2 cellular contexts compared by ENCODE assay signal in genomic region chr4:174349156-174349555, GRCh38.
TF ChIP-seq lines count a peak whose summit lies in the region.

No MANE protein-coding gene starts in this region.

TF ChIP-seq in GM23338, 12 proteins besides CTCF, POLR2A, EP300 and RAD21 (continued from another document):
- TF ChIP-seq, protein P1, sequence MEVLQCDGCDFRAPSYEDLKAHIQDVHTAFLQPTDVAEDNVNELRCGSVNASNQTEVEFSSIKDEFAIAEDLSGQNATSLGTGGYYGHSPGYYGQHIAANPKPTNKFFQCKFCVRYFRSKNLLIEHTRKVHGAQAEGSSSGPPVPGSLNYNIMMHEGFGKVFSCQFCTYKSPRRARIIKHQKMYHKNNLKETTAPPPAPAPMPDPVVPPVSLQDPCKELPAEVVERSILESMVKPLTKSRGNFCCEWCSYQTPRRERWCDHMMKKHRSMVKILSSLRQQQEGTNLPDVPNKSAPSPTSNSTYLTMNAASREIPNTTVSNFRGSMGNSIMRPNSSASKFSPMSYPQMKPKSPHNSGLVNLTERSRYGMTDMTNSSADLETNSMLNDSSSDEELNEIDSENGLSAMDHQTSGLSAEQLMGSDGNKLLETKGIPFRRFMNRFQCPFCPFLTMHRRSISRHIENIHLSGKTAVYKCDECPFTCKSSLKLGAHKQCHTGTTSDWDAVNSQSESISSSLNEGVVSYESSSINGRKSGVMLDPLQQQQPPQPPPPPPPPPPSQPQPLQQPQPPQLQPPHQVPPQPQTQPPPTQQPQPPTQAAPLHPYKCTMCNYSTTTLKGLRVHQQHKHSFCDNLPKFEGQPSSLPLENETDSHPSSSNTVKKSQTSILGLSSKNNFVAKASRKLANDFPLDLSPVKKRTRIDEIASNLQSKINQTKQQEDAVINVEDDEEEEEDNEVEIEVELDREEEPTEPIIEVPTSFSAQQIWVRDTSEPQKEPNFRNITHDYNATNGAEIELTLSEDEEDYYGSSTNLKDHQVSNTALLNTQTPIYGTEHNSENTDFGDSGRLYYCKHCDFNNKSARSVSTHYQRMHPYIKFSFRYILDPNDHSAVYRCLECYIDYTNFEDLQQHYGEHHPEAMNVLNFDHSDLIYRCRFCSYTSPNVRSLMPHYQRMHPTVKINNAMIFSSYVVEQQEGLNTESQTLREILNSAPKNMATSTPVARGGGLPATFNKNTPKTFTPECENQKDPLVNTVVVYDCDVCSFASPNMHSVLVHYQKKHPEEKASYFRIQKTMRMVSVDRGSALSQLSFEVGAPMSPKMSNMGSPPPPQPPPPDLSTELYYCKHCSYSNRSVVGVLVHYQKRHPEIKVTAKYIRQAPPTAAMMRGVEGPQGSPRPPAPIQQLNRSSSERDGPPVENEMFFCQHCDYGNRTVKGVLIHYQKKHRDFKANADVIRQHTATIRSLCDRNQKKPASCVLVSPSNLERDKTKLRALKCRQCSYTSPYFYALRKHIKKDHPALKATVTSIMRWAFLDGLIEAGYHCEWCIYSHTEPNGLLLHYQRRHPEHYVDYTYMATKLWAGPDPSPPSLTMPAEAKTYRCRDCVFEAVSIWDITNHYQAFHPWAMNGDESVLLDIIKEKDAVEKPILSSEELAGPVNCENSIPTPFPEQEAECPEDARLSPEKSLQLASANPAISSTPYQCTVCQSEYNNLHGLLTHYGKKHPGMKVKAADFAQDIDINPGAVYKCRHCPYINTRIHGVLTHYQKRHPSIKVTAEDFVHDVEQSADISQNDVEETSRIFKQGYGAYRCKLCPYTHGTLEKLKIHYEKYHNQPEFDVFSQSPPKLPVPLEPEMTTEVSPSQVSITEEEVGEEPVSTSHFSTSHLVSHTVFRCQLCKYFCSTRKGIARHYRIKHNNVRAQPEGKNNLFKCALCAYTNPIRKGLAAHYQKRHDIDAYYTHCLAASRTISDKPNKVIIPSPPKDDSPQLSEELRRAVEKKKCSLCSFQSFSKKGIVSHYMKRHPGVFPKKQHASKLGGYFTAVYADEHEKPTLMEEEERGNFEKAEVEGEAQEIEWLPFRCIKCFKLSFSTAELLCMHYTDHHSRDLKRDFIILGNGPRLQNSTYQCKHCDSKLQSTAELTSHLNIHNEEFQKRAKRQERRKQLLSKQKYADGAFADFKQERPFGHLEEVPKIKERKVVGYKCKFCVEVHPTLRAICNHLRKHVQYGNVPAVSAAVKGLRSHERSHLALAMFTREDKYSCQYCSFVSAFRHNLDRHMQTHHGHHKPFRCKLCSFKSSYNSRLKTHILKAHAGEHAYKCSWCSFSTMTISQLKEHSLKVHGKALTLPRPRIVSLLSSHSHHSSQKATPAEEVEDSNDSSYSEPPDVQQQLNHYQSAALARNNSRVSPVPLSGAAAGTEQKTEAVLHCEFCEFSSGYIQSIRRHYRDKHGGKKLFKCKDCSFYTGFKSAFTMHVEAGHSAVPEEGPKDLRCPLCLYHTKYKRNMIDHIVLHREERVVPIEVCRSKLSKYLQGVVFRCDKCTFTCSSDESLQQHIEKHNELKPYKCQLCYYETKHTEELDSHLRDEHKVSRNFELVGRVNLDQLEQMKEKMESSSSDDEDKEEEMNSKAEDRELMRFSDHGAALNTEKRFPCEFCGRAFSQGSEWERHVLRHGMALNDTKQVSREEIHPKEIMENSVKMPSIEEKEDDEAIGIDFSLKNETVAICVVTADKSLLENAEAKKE (CRISPR knock-in tag; IDR thresholded peaks at IDR 0.05): no peak
- TF ChIP-seq ETS1 (IDR thresholded peaks at IDR 0.05) (no peak), ZNF331 (CRISPR knock-in tag; IDR thresholded peaks at IDR 0.05; ENCODE audit: low read depth) (no peak), EZH2phosphoT487 (IDR thresholded peaks at IDR 0.05; ENCODE audit: unreplicated experiment) (no peak)

TF ChIP-seq in WTC11, 78 proteins besides CTCF, POLR2A, EP300 and RAD21 (continued from another document):
- no peak for TF ChIP-seq ZNF281 (CRISPR knock-in tag; IDR thresholded peaks at IDR 0.05)
- TF ChIP-seq FOXJ3 (CRISPR knock-in tag; IDR thresholded peaks at IDR 0.05; ENCODE audit: borderline replicate concordance): no peak
- no peak for TF ChIP-seq SOX15 (CRISPR knock-in tag; IDR thresholded peaks at IDR 0.05)
- TF ChIP-seq SMAD3 (CRISPR knock-in tag; IDR thresholded peaks at IDR 0.05; ENCODE audit: borderline replicate concordance): no peak
- TF ChIP-seq NFE2L1 (CRISPR knock-in tag; IDR thresholded peaks at IDR 0.05): no peak
- TF ChIP-seq SMAD4 (CRISPR knock-in tag; IDR thresholded peaks at IDR 0.05): no peak
- TF ChIP-seq, protein P2, sequence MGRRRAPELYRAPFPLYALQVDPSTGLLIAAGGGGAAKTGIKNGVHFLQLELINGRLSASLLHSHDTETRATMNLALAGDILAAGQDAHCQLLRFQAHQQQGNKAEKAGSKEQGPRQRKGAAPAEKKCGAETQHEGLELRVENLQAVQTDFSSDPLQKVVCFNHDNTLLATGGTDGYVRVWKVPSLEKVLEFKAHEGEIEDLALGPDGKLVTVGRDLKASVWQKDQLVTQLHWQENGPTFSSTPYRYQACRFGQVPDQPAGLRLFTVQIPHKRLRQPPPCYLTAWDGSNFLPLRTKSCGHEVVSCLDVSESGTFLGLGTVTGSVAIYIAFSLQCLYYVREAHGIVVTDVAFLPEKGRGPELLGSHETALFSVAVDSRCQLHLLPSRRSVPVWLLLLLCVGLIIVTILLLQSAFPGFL (CRISPR knock-in tag; IDR thresholded peaks at IDR 0.05; ENCODE audit: borderline replicate concordance): no peak
- TF ChIP-seq CREM (CRISPR knock-in tag; IDR thresholded peaks at IDR 0.05): no peak
- TF ChIP-seq, protein P3, sequence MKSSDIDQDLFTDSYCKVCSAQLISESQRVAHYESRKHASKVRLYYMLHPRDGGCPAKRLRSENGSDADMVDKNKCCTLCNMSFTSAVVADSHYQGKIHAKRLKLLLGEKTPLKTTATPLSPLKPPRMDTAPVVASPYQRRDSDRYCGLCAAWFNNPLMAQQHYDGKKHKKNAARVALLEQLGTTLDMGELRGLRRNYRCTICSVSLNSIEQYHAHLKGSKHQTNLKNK (CRISPR knock-in tag; IDR thresholded peaks at IDR 0.05): no peak
